ENCODE assay signal across 14 cellular contexts in the genomic region with DNA sequence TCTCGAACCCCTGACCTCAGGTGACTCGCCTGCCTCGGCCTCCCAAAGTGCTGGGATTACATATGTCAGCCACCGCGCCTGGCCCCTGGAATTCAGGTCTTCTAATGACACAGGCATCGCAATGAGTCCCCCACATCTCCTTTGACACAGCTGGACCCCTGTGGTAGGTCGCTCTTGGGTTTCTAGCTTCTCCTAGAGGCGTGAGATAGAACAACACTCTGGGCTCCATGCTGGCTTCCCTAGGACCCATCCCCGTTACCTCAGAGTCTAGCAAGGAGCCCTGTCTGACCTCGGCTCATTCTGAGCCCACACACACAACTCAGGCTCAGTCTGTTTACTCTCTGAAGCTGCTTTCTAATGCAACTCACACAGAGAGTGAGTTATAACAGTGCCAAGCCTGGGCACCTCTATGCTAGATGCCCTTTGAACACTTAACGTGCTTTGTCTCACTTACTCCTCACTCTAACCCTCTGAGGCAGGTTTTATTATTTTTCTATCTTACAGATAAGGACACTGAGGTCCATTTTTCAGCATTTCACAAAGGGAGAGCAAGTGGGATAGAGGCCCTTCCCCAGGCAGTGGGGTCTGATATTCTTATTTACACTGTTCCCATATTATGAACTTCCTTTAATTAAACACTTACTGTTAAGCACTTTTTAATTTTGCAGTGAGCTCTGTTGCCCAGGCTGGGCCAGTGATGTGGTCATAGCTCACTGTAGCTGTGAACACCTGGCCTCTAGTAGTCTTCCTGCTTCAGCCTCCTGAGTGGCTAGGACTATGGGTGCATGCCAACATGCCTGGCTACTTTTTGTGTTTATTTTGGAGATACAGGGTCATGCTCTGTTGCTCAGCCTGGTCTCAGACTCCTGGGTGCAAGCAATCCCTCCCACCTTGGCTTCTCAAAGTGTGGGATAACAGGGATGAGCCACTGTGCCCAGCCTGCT.
"Had no signal": no experiment of that assay in that cellular context is flagged by ENCODE, and none has a peak within 500 bp of the region (broad histone marks: within the 10 kb centered on the region; RNA-seq: fewer than 3 reads in every experiment).

No MANE protein-coding gene starts in this region.

- H3K27me3 ChIP-seq: colonic mucosa, foreskin keratinocyte had no signal

- H3K9me3 Mint-ChIP-seq: activated naive CD4-positive, alpha-beta T cell treated with anti-CD3 and anti-CD28 coated beads, Interleukin-2, amount 50 U/mL, for 24 hours; naive thymus-derived CD4-positive, alpha-beta T cell had no signal

- H3K9me3 ChIP-seq: colonic mucosa, neutrophil had no signal

- H3K4me3 ChIP-seq: colonic mucosa, lung had no signal

- H3K27ac ChIP-seq: colonic mucosa, foreskin keratinocyte, neutrophil had no signal

- H3K4me1 ChIP-seq: colonic mucosa, foreskin keratinocyte had no signal

- DNase-seq: activated CD4-positive, alpha-beta T cell treated with anti-CD3 and anti-CD28 coated beads, Interleukin-2, amount 50 U/mL, for 4 hours; activated T-cell treated with anti-CD3 and anti-CD28 coated beads, Interleukin-2, amount 50 U/mL, for 1 hour; caudate nucleus; colonic mucosa; foreskin keratinocyte; left cardiac atrium; naive thymus-derived CD4-positive, alpha-beta T cell; stimulated activated CD4-positive, alpha-beta T cell treated with anti-CD3 and anti-CD28 coated beads, Interleukin-2, amount 100 ng/mL, for 24 hours; stimulated activated naive CD4-positive, alpha-beta T cell treated with Interleukin-2 at 50 U/mL for 16 hours; trophoblast cell had no signal

- H3K4me3 Mint-ChIP-seq: activated naive CD4-positive, alpha-beta T cell treated with anti-CD3 and anti-CD28 coated beads, Interleukin-2, amount 50 U/mL, for 24 hours; naive thymus-derived CD4-positive, alpha-beta T cell had no signal

- H3K36me3 Mint-ChIP-seq: activated naive CD4-positive, alpha-beta T cell treated with anti-CD3 and anti-CD28 coated beads, Interleukin-2, amount 50 U/mL, for 24 hours; naive thymus-derived CD4-positive, alpha-beta T cell had no signal

- H3K36me3 ChIP-seq: colonic mucosa, neutrophil had no signal

- H3K4me1 Mint-ChIP-seq: activated naive CD4-positive, alpha-beta T cell treated with anti-CD3 and anti-CD28 coated beads, Interleukin-2, amount 50 U/mL, for 24 hours; naive thymus-derived CD4-positive, alpha-beta T cell had no signal

- H3K27ac Mint-ChIP-seq: activated naive CD4-positive, alpha-beta T cell treated with anti-CD3 and anti-CD28 coated beads, Interleukin-2, amount 50 U/mL, for 24 hours; naive thymus-derived CD4-positive, alpha-beta T cell; progenitor cell of endocrine pancreas had no signal
